18 cellular contexts compared by ENCODE assay signal in genomic region chr6:138948780-138949179, GRCh38. TPM values are rescaled to one million over a fixed set of nuclear protein-coding genes. Genes with fewer than 3 reads are reported as not detected.
A peak's percentile ranks its signal among the peaks of the same experiment; 100 is the strongest.
DNase-seq lines count a peak whose midpoint lies in the region; ATAC-seq and TF ChIP-seq lines count a peak whose summit lies in the region.
"Had no signal": no experiment of that assay in that cellular context is flagged by ENCODE, and none has a peak within 500 bp of the region (broad histone marks: within the 10 kb centered on the region; RNA-seq: fewer than 3 reads in every experiment).

No MANE protein-coding gene starts in this region.

- peaks cover 2% of the 10 kb centered on the region for H3K27me3 Mint-ChIP-seq in activated CD4-positive, alpha-beta T cell treated with anti-CD3 and anti-CD28 coated beads, Interleukin-2, amount 10 ng/mL, durations not matched to agents 24 days and 14 days
- no peaks in the 10 kb centered on the region for H3K27me3 Mint-ChIP-seq in nephron progenitor cell (ENCODE audit: low read depth, poor library complexity)
- H3K27me3 Mint-ChIP-seq: activated naive CD4-positive, alpha-beta T cell treated with anti-CD3 and anti-CD28 coated beads, Interleukin-2, amount 50 U/mL, for 24 hours had no signal

- peaks cover 35% of the 10 kb centered on the region for H3K36me3 Mint-ChIP-seq in activated CD4-positive, alpha-beta T cell treated with anti-CD3 and anti-CD28 coated beads, Interleukin-2, amount 10 ng/mL, durations not matched to agents 24 days and 14 days (ENCODE audit: low read depth)
- peaks cover 25% of the 10 kb centered on the region for H3K36me3 Mint-ChIP-seq in nephron progenitor cell (ENCODE audit: low read depth)

- TF ChIP-seq CTCF in choroid plexus epithelial cell (conservative IDR thresholded peaks at IDR 0.05; ENCODE audit: low read depth, low read length), result peak; percentile 28
- no peak for TF ChIP-seq CTCF in nephron progenitor cell (IDR thresholded peaks at IDR 0.05)

- no peaks in the 10 kb centered on the region for H3K9me3 ChIP-seq in HUES48 (ENCODE audit: control insufficient read depth, insufficient read depth, low read length)
- H3K9me3 ChIP-seq: right atrium auricular region, suprapubic skin had no signal

- H3K4me3 ChIP-seq in HUES48 (ENCODE audit: low read depth, low read length) (no peak overlapping the region), choroid plexus epithelial cell (ENCODE audit: low read depth, low read length) (no peak overlapping the region)
- H3K4me3 ChIP-seq: right atrium auricular region, suprapubic skin had no signal

- H3K27me3 ChIP-seq in HUES48 (ENCODE audit: control insufficient read depth, insufficient read depth, low read length), result no peaks in the 10 kb centered on the region
- H3K27me3 ChIP-seq: foreskin keratinocyte, right atrium auricular region, suprapubic skin had no signal

- H3K27ac Mint-ChIP-seq in activated CD4-positive, alpha-beta T cell treated with anti-CD3 and anti-CD28 coated beads, Interleukin-2, amount 10 ng/mL, durations not matched to agents 24 days and 14 days, result peak overlapping the region; percentile 8
- peak overlapping the region; percentile 38 for H3K27ac Mint-ChIP-seq in nephron progenitor cell

- H3K4me1 ChIP-seq in HUES48 (ENCODE audit: control insufficient read depth, insufficient read depth, low read length), result peaks cover 18% of the 10 kb centered on the region
- H3K4me1 ChIP-seq: right atrium auricular region had no signal

- H3K9ac ChIP-seq in HUES48 (ENCODE audit: low read depth, low read length), result no peak overlapping the region
- H3K9ac ChIP-seq: KMS-11 had no signal

- ATAC-seq in GM18870 (IDR thresholded peaks at IDR 0.05; ENCODE audit: unreplicated experiment) (no peak), GM18511 (IDR thresholded peaks at IDR 0.05; ENCODE audit: unreplicated experiment) (no peak), HG02973 (IDR thresholded peaks at IDR 0.05; ENCODE audit: unreplicated experiment) (no peak)

- no peak for DNase-seq in activated CD4-positive, alpha-beta T cell treated with anti-CD3 and anti-CD28 coated beads, Interleukin-2, amount 10 ng/mL, durations not matched to agents 24 days and 14 days
- DNase-seq in activated CD4-positive, alpha-beta T cell treated with anti-CD3 and anti-CD28 coated beads, Interleukin-2, amount 50 U/mL, for 4 hours, result no peak
- DNase-seq in choroid plexus epithelial cell (ENCODE audit: low read depth) (no peak), nephron progenitor cell (no peak)
- DNase-seq: DMS79, foreskin keratinocyte, NCI-H1092, NCI-H2081 treated with DMSO at 0.1 percent for 48 hours, NCI-H510A treated with DMSO at 0.1 percent for 48 hours had no signal

- H3K36me3 ChIP-seq in HUES48 (ENCODE audit: control insufficient read depth, insufficient read depth, low read length), result peaks cover 17% of the 10 kb centered on the region

- H3K27ac ChIP-seq in HUES48 (ENCODE audit: low read depth, low read length), result peak overlapping the region; percentile 4
- H3K27ac ChIP-seq: foreskin keratinocyte, KMS-11, right atrium auricular region, suprapubic skin had no signal

- H3K4me1 Mint-ChIP-seq in activated CD4-positive, alpha-beta T cell treated with anti-CD3 and anti-CD28 coated beads, Interleukin-2, amount 10 ng/mL, durations not matched to agents 24 days and 14 days, result peaks cover 54% of the 10 kb centered on the region
- H3K4me1 Mint-ChIP-seq in nephron progenitor cell, result peaks cover 11% of the 10 kb centered on the region

- H3K4me3 Mint-ChIP-seq in activated CD4-positive, alpha-beta T cell treated with anti-CD3 and anti-CD28 coated beads, Interleukin-2, amount 10 ng/mL, durations not matched to agents 24 days and 14 days, result no peak overlapping the region
- H3K4me3 Mint-ChIP-seq in nephron progenitor cell, result no peak overlapping the region
- H3K4me3 Mint-ChIP-seq: activated naive CD4-positive, alpha-beta T cell treated with anti-CD3 and anti-CD28 coated beads, Interleukin-2, amount 50 U/mL, for 24 hours; CD14-positive monocyte had no signal

- peaks cover 5% of the 10 kb centered on the region for H3K9me3 Mint-ChIP-seq in activated CD4-positive, alpha-beta T cell treated with anti-CD3 and anti-CD28 coated beads, Interleukin-2, amount 10 ng/mL, durations not matched to agents 24 days and 14 days
- H3K9me3 Mint-ChIP-seq in nephron progenitor cell, result no peaks in the 10 kb centered on the region
- H3K9me3 Mint-ChIP-seq: CD14-positive monocyte had no signal

- intact Hi-C loops in activated CD4-positive, alpha-beta T cell treated with anti-CD3 and anti-CD28 coated beads, Interleukin-2, amount 10 ng/mL, durations not matched to agents 24 days and 14 days (cut with micrococcal nuclease), result loop anchor here (2.0 kb wide), 1 partner anchor 22 kb away; no protein-coding TSS in a partner anchor

RNA-seq across cellular contexts. Expression of gene REPS1, which starts 39.3 kb away (rescaled TPM):
- total RNA-seq in activated CD4-positive, alpha-beta T cell treated with anti-CD3 and anti-CD28 coated beads, Interleukin-2, amount 10 ng/mL, durations not matched to agents 24 days and 14 days, result 65.8 and 70.1 TPM in 2 replicates
